27 cellular contexts compared by ENCODE assay signal in the genomic region with DNA sequence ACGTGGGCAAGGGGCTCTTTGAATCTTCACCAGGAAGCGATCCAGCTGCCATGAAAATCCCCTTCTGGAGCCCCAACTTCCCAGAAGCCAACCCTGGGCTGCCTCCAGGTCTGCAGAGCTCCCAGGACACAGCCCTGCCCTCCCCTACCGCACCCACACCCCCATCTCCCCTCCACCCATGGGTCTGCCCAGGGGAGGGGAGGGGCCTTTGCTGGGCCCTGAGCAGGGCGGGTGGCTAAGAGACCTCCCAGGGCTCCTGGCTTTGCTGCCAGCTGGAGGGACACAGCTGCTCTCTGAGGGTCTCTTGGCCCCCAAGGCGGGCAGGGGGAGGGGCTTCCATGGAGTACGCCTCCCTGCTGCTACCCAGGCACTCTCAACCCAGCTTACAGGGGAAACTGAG.
"Had no signal": no experiment of that assay in that cellular context is flagged by ENCODE, and none has a peak within 500 bp of the region (broad histone marks: within the 10 kb centered on the region; RNA-seq: fewer than 3 reads in every experiment).

No MANE protein-coding gene starts in this region.

- H3K4me2 ChIP-seq: hepatocyte had no signal

- H3K79me2 ChIP-seq: hepatocyte had no signal

- H3K4me3 Mint-ChIP-seq: naive thymus-derived CD8-positive, alpha-beta T cell; nephron progenitor cell; stimulated activated memory B cell treated with anti-CD40 and anti-IgM and Interleukin-4, amounts not matched to agents 10 μg/mL and 1 μg/mL and 100 μg/mL, for 72 hours; type B pancreatic cell had no signal

- H2AFZ ChIP-seq: hepatocyte had no signal

- H3K36me3 Mint-ChIP-seq: stimulated activated memory B cell treated with anti-CD40 and anti-IgM and Interleukin-4, amounts not matched to agents 10 μg/mL and 1 μg/mL and 100 μg/mL, for 72 hours; type B pancreatic cell had no signal

- H3K36me3 ChIP-seq: esophagus muscularis mucosa, gastroesophageal sphincter, heart left ventricle, ovary, sigmoid colon, tibial artery had no signal

- H3K27me3 ChIP-seq: hepatocyte, ovary, sigmoid colon, testis had no signal

- H3K9me3 ChIP-seq: ovary, psoas muscle, sigmoid colon, testis had no signal

- DNase-seq: dermis blood vessel endothelial cell; effector memory CD4-positive, alpha-beta T cell; foreskin keratinocyte; heart left ventricle; kidney; mammary epithelial cell; mesendoderm; naive thymus-derived CD8-positive, alpha-beta T cell; nephron progenitor cell; occipital lobe; ovary; posterior cingulate gyrus; psoas muscle; right cardiac atrium; sigmoid colon; stimulated activated CD4-positive, alpha-beta T cell treated with anti-CD3 and anti-CD28 coated beads, Interleukin-2, amount 100 ng/mL, for 24 hours; stimulated activated CD4-positive, alpha-beta T cell treated with anti-CD3 and anti-CD28 coated beads, Interleukin-4, amount 100 ng/mL, for 4 hours; stimulated activated naive CD8-positive, alpha-beta T cell treated with anti-CD3 and anti-CD28 coated beads, Interleukin-15, Interleukin-2, amounts not matched to agents 100 U/mL and 50 U/mL, for 24 hours; substantia nigra; testis; tibial artery had no signal

- H3K27ac Mint-ChIP-seq: naive thymus-derived CD8-positive, alpha-beta T cell; nephron progenitor cell; stimulated activated memory B cell treated with anti-CD40 and anti-IgM and Interleukin-4, amounts not matched to agents 10 μg/mL and 1 μg/mL and 100 μg/mL, for 72 hours; type B pancreatic cell had no signal

- H3K4me3 ChIP-seq: coronary artery, esophagus muscularis mucosa, gastroesophageal sphincter, heart left ventricle, hepatocyte, ovary, psoas muscle, sigmoid colon, testis, tibial artery had no signal

- ATAC-seq: foreskin keratinocyte; gastroesophageal sphincter; naive thymus-derived CD8-positive, alpha-beta T cell; right cardiac atrium; stimulated activated memory B cell treated with anti-CD40 and anti-IgM and Interleukin-4, amounts not matched to agents 10 μg/mL and 1 μg/mL and 100 μg/mL, for 72 hours; stimulated activated naive CD8-positive, alpha-beta T cell treated with anti-CD3 and anti-CD28 coated beads, Interleukin-15, Interleukin-2, amounts not matched to agents 100 U/mL and 50 U/mL, for 24 hours had no signal

- H3K27ac ChIP-seq: coronary artery, esophagus muscularis mucosa, foreskin keratinocyte, gastroesophageal sphincter, heart left ventricle, hepatocyte, ovary, psoas muscle, sigmoid colon, testis, tibial artery had no signal

- H3K4me1 ChIP-seq: gastroesophageal sphincter, sigmoid colon, testis had no signal
